22 cellular contexts compared by ENCODE assay signal in the genomic region with DNA sequence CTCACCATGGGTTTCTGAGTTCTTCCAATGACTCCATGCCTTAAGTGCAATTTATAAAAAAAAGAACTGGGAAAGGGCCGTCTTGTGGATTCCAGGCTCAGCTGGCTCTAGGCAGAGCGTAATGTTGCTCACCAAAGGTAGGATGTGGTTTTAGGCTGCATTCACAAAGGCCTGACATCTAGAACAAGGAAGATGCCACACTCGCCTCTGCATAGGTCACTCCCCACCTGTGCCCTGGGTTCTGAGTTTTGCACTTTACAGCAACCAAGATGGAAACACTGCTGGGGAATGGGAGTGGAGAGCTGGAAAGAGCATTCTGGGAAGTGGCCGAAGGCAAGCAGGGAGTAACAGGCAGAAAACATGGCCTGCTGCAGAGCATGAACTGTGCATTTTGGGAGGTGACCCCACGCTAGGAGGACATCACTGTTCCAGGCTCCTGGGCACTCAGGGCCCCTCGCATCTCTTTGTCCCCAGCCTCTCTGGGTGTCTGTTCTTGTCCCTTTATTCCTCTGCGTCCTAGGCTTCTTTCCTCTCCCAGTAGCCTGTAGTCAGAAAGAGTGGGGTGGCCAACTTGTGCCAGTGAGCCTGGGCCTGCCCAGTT. TPM values are rescaled to one million over a fixed set of nuclear protein-coding genes. Genes with fewer than 3 reads are reported as not detected.
A peak's percentile ranks its signal among the peaks of the same experiment; 100 is the strongest.
DNase-seq lines count a peak whose midpoint lies in the region; TF ChIP-seq lines count a peak whose summit lies in the region.
"Had no signal": no experiment of that assay in that cellular context is flagged by ENCODE, and none has a peak within 500 bp of the region (broad histone marks: within the 10 kb centered on the region; RNA-seq: fewer than 3 reads in every experiment).

No MANE protein-coding gene starts in this region.

- no peak overlapping the region for H3K4me3 Mint-ChIP-seq in chondrocyte (ENCODE audit: unreplicated experiment)
- H3K4me3 Mint-ChIP-seq: H9, HFFc6 had no signal

- H3K36me3 ChIP-seq in osteoblast (ENCODE audit: insufficient read depth, low read length): no peaks in the 10 kb centered on the region
- H3K36me3 ChIP-seq in vagina: no peaks in the 10 kb centered on the region
- H3K36me3 ChIP-seq: BE2C had no signal

- H2AFZ ChIP-seq in osteoblast (ENCODE audit: low read length): no peak overlapping the region
- H2AFZ ChIP-seq: GM23248 had no signal

- TF ChIP-seq POLR2A in vagina (IDR thresholded peaks at IDR 0.05): no peak

- no peak for TF ChIP-seq CTCF in chondrocyte (IDR thresholded peaks at IDR 0.05)
- TF ChIP-seq CTCF in osteoblast (IDR thresholded peaks at IDR 0.05; ENCODE audit: extremely low read depth, low read depth, low read length): no peak
- no peak for TF ChIP-seq CTCF in vagina (IDR thresholded peaks at IDR 0.05)

- H3K36me3 Mint-ChIP-seq in chondrocyte (ENCODE audit: low read depth): no peaks in the 10 kb centered on the region

- H3K4me3 ChIP-seq in osteoblast (ENCODE audit: insufficient read depth, low read length) (no peak overlapping the region), vagina (no peak overlapping the region)
- H3K4me3 ChIP-seq: GM23248 had no signal

- H4K20me1 ChIP-seq in osteoblast (ENCODE audit: insufficient read depth, low read length): no peaks in the 10 kb centered on the region

- no peak overlapping the region for H3K27ac Mint-ChIP-seq in chondrocyte (ENCODE audit: unreplicated experiment)
- H3K27ac Mint-ChIP-seq: H9, HFFc6 had no signal

- H3K4me2 ChIP-seq in osteoblast (ENCODE audit: insufficient read depth, low read length): no peak overlapping the region

- no peaks in the 10 kb centered on the region for H3K9me3 Mint-ChIP-seq in chondrocyte (ENCODE audit: low read depth)
- H3K9me3 Mint-ChIP-seq: HFFc6 had no signal

- H3K9me3 ChIP-seq in osteoblast (ENCODE audit: low read depth, low read length) (no peaks in the 10 kb centered on the region), vagina (no peaks in the 10 kb centered on the region)
- H3K9me3 ChIP-seq: BE2C had no signal

- H3K27me3 ChIP-seq in osteoblast (ENCODE audit: insufficient read depth, low read length) (peaks cover under 1% of the 10 kb centered on the region), vagina (no peaks in the 10 kb centered on the region)
- H3K27me3 ChIP-seq: BE2C had no signal

- peak; percentile 6 for DNase-seq in activated effector memory CD4-positive, alpha-beta T cell treated with anti-CD3 and anti-CD28 coated beads, Interleukin-2, amount 50 U/mL, for 16 hours
- DNase-seq in activated effector memory CD4-positive, alpha-beta T cell treated with Interleukin-2 at 50 U/mL for 16 hours: no peak
- peak; percentile 36 for DNase-seq in chondrocyte (ENCODE audit: low spot score)
- DNase-seq in osteoblast (ENCODE audit: insufficient read length, low spot score, missing footprints): peak; percentile 58
- peak; percentile 64 to 77 for DNase-seq in vagina (ENCODE audit: extremely low spot score in 2 of 2)
- no peak for DNase-seq in UCSD-AML1 (lab: John Stamatoyannopoulos, UW; ENCODE audit: unreplicated experiment)
- no peak for DNase-seq in NCI-H128 (lab: John Stamatoyannopoulos, UW; ENCODE audit: unreplicated experiment)
- DNase-seq: BE2C, DMS79, GM23248, H9, HFFc6, Karpas-422, NCI-H1417, NCI-H1694 treated with DMSO at 0.1 percent for 48 hours, NCI-H2081 treated with DMSO at 0.1 percent for 48 hours, NCI-H446, NCI-H526, RPMI8226, SHP77 had no signal

- no peaks in the 10 kb centered on the region for H3K79me2 ChIP-seq in osteoblast (ENCODE audit: insufficient read depth, low read length)

- peaks cover 12% of the 10 kb centered on the region for H3K27me3 Mint-ChIP-seq in chondrocyte (ENCODE audit: low read depth)

- peaks cover 21% of the 10 kb centered on the region for H3K4me1 Mint-ChIP-seq in chondrocyte (ENCODE audit: low read depth)

- H3K27ac ChIP-seq in osteoblast (ENCODE audit: low read depth, low read length) (no peak overlapping the region), vagina (no peak overlapping the region)
- H3K27ac ChIP-seq: GM23248 had no signal

- H3K4me1 ChIP-seq in osteoblast (ENCODE audit: insufficient read depth, low read length) (peaks cover 4% of the 10 kb centered on the region), vagina (peaks cover 23% of the 10 kb centered on the region)

- intact Hi-C loops in vagina (cut with DNase I): no loop called here

RNA-seq across cellular contexts. Expression of a gene that starts 12.3 kb away (rescaled TPM):
- not detected in 3 replicates for total RNA-seq in chondrocyte
- not detected in 2 replicates for total RNA-seq in osteoblast
- not detected for total RNA-seq in vagina
- total RNA-seq: A673, GM23248, H9, HFFc6, MCF 10A had no signal

RNA-seq across cellular contexts. Expression of a gene that starts 24.8 kb away (rescaled TPM):
- total RNA-seq in chondrocyte: not detected in 3 replicates
- not detected in 2 replicates for total RNA-seq in osteoblast
- total RNA-seq in vagina: 1.7 TPM
- total RNA-seq: A673, GM23248, H9, HFFc6, MCF 10A had no signal

Comparison
In these comparisons a context has a peak if more than half of its experiments do, and no peak if none do; other contexts are left out.
1. DNase-seq: peak in activated effector memory CD4-positive, alpha-beta T cell treated with anti-CD3 and anti-CD28 coated beads, Interleukin-2, amount 50 U/mL, for 16 hours (single experiment), chondrocyte (single experiment), osteoblast (single experiment) and vagina (2 of 2); none in activated effector memory CD4-positive, alpha-beta T cell treated with Interleukin-2 at 50 U/mL for 16 hours (single experiment), UCSD-AML1 (single experiment) and NCI-H128 (single experiment).